Comparison of ENCODE assay signal across 10 cellular contexts in the genomic region with DNA sequence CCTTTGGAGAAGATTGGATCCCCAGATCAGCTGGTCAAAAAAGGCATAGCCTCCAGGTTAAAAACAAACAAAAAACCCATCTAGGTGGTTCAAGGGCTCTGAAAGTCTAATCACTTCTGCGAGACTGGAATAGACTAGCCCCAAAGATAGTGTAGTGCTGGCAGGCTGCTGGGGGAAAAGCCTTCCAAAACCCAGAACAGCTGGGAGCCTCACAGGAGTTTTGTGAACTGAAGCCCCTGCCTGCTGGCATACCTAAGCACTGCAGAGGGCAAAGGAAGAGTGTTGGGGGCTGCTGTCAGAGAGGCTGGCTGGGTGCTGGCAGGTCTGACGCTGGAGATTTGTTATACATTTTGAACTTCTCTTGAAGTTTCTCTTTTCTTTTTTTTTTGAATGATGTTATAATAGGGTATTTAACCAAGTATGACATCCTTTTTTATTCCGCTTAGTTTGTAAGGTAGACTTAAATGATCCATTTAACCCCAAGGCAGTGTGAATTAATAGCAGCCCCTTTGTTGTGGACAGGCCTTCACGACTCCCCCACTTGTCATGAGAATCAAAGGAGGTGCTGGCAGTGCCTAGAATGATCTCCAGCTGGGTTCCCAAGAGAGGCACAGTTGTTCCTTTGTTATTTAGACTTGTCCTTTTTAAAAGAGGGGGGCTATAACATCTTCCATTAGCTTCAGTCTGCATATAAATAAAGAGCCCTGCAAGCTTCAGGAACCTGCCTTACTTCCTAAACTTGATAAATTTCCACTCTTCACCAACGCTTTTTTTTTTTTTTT. TPM values are rescaled to one million over a fixed set of nuclear protein-coding genes. Genes with fewer than 3 reads are reported as not detected.
A peak's percentile ranks its signal among the peaks of the same experiment; 100 is the strongest.
DNase-seq lines count a peak whose midpoint lies in the region; ATAC-seq and TF ChIP-seq lines count a peak whose summit lies in the region.
"Had no signal": no experiment of that assay in that cellular context is flagged by ENCODE, and none has a peak within 500 bp of the region (broad histone marks: within the 10 kb centered on the region; RNA-seq: fewer than 3 reads in every experiment).

No MANE protein-coding gene starts in this region.

- TF ChIP-seq CTCF in activated CD8-positive, alpha-beta T cell treated with anti-CD3 and anti-CD28 coated beads for 36 hours (IDR thresholded peaks at IDR 0.05) = no peak
- no peak for TF ChIP-seq CTCF in left ventricle myocardium inferior (IDR thresholded peaks at IDR 0.05; ENCODE audit: borderline replicate concordance)
- TF ChIP-seq CTCF in gastrocnemius medialis (IDR thresholded peaks at IDR 0.05 in 4 of 5, conservative IDR thresholded peaks at IDR 0.05 in 1 of 5) = no peak

- peaks cover 22% of the 10 kb centered on the region for H3K4me1 ChIP-seq in HAP-1
- H3K4me1 ChIP-seq in left ventricle myocardium inferior = peaks cover 86% of the 10 kb centered on the region
- peaks cover 42 to 52% of the 10 kb centered on the region in 2 donors for H3K4me1 ChIP-seq in gastrocnemius medialis
- H3K4me1 ChIP-seq: pancreas had no signal

- no peak overlapping the region for H3K4me3 Mint-ChIP-seq in activated CD8-positive, alpha-beta T cell treated with anti-CD3 and anti-CD28 coated beads for 36 hours

- POLR2A ChIA-PET in activated CD8-positive, alpha-beta T cell treated with anti-CD3 and anti-CD28 coated beads for 36 hours (lab: Charles Lee) = no interaction called here

- no peaks in the 10 kb centered on the region for H3K36me3 ChIP-seq in HAP-1 (replicated peaks)
- no peaks in the 10 kb centered on the region for H3K36me3 ChIP-seq in left ventricle myocardium inferior
- no peaks in the 10 kb centered on the region for H3K36me3 ChIP-seq in gastrocnemius medialis
- H3K36me3 ChIP-seq: pancreas had no signal

- DNase-seq in HAP-1 (ENCODE audit: low spot score in 2 of 2) (peak; percentile 69 to 83), left ventricle myocardium inferior (no peak), gastrocnemius medialis (no peak), dedifferentiated amniotic fluid mesenchymal stem cell (ENCODE audit: extremely low spot score) (no peak), left lobe of liver (ENCODE audit: low spot score) (no peak)
- no peak for DNase-seq in activated CD8-positive, alpha-beta T cell treated with anti-CD3 and anti-CD28 coated beads for 36 hours
- DNase-seq: effector CD8-positive, alpha-beta T cell; NCI-H82; pancreas had no signal

- H3K9me3 ChIP-seq in HAP-1 = no peaks in the 10 kb centered on the region
- H3K9me3 ChIP-seq in left ventricle myocardium inferior (replicated peaks) = no peaks in the 10 kb centered on the region
- H3K9me3 ChIP-seq in gastrocnemius medialis = no peaks in the 10 kb centered on the region
- H3K9me3 ChIP-seq: pancreas had no signal

- H3K27me3 ChIP-seq in HAP-1 (ENCODE audit: low read depth) = no peaks in the 10 kb centered on the region
- H3K27me3 ChIP-seq in left ventricle myocardium inferior (ENCODE audit: low read depth) = no peaks in the 10 kb centered on the region
- H3K27me3 ChIP-seq in gastrocnemius medialis = no peaks in the 10 kb centered on the region
- H3K27me3 ChIP-seq: pancreas had no signal

- H3K9me3 Mint-ChIP-seq in activated CD8-positive, alpha-beta T cell treated with anti-CD3 and anti-CD28 coated beads for 36 hours = no peaks in the 10 kb centered on the region

- CTCF ChIA-PET in activated CD8-positive, alpha-beta T cell treated with anti-CD3 and anti-CD28 coated beads for 36 hours (lab: Charles Lee) = interaction anchor here (0.7 to 3.5 kb wide), 6 partner anchors 10 to 282 kb away, joined by 3 to 15 read pairs (median 4); a partner anchor contains a TSS

- ATAC-seq in activated CD8-positive, alpha-beta T cell treated with anti-CD3 and anti-CD28 coated beads for 36 hours = no peak
- no peak for ATAC-seq in gastrocnemius medialis
- no peak for ATAC-seq in HG03108 (IDR thresholded peaks at IDR 0.05; ENCODE audit: unreplicated experiment)
- no peak for ATAC-seq in left lobe of liver
- ATAC-seq: pancreas had no signal

- no peak for TF ChIP-seq POLR2A in gastrocnemius medialis (IDR thresholded peaks at IDR 0.05)

- no peaks in the 10 kb centered on the region for H3K27me3 Mint-ChIP-seq in activated CD8-positive, alpha-beta T cell treated with anti-CD3 and anti-CD28 coated beads for 36 hours

- in situ Hi-C loops in HAP-1 (cut with MboI; ENCODE audit: low sequenced_read_pairs) = no loop called here
- in situ Hi-C loops in gastrocnemius medialis (cut with MboI; ENCODE audit: low sequenced_read_pairs in 4 of 4) = no loop called here

- peak overlapping the region; percentile 11 for H3K27ac Mint-ChIP-seq in activated CD8-positive, alpha-beta T cell treated with anti-CD3 and anti-CD28 coated beads for 36 hours

- H3K4me3 ChIP-seq in HAP-1 = no peak overlapping the region
- no peak overlapping the region for H3K4me3 ChIP-seq in left ventricle myocardium inferior
- no peak overlapping the region for H3K4me3 ChIP-seq in gastrocnemius medialis
- H3K4me3 ChIP-seq: pancreas had no signal

- H3K27ac ChIP-seq in left ventricle myocardium inferior (replicated peaks) = peak overlapping the region; percentile 65
- H3K27ac ChIP-seq in gastrocnemius medialis = peak overlapping the region in 3 of 4 donors; percentile 14 to 60 (median 56)
- H3K27ac ChIP-seq: pancreas had no signal

- peaks cover 14% of the 10 kb centered on the region for H3K36me3 Mint-ChIP-seq in activated CD8-positive, alpha-beta T cell treated with anti-CD3 and anti-CD28 coated beads for 36 hours (ENCODE audit: low read depth)

- peaks cover 60% of the 10 kb centered on the region for H3K4me1 Mint-ChIP-seq in activated CD8-positive, alpha-beta T cell treated with anti-CD3 and anti-CD28 coated beads for 36 hours (ENCODE audit: low read depth)

- intact Hi-C loops in activated CD8-positive, alpha-beta T cell treated with anti-CD3 and anti-CD28 coated beads for 36 hours (cut with micrococcal nuclease) = no loop called here
- intact Hi-C loops in left ventricle myocardium inferior (cut with micrococcal nuclease) = no loop called here
- intact Hi-C loops in gastrocnemius medialis (cut with DNase I; ENCODE audit: low total_unique reads) = no loop called here

RNA-seq across cellular contexts. Expression of a gene that starts 53.9 kb away (rescaled TPM):
- 10 to 100 TPM; 27.1 to 28.7 TPM for total RNA-seq in activated CD8-positive, alpha-beta T cell treated with anti-CD3 and anti-CD28 coated beads for 36 hours
- 24.1 TPM for total RNA-seq in left ventricle myocardium inferior
- 10 to 100 TPM; 20.7 to 41.4 (median 30.5) TPM for total RNA-seq in gastrocnemius medialis
- 14.7 TPM for total RNA-seq in left lobe of liver

Comparison
In these comparisons a context has a peak if more than half of its experiments do, and no peak if none do; other contexts are left out.
1. DNase-seq: peak in HAP-1 (2 of 2); none in activated CD8-positive, alpha-beta T cell treated with anti-CD3 and anti-CD28 coated beads for 36 hours (single experiment), left ventricle myocardium inferior (single experiment), gastrocnemius medialis (0 of 2), dedifferentiated amniotic fluid mesenchymal stem cell (single experiment) and left lobe of liver (single experiment).